In genomic region chr4:62898115-62898514, GRCh38 we compare ENCODE assay signal across 32 cellular contexts.
"Had no signal": no experiment of that assay in that cellular context is flagged by ENCODE, and none has a peak within 500 bp of the region (broad histone marks: within the 10 kb centered on the region; RNA-seq: fewer than 3 reads in every experiment).

No MANE protein-coding gene starts in this region.

- FAIRE-seq: colon, small intestine had no signal

- H3K9me3 ChIP-seq: body of pancreas, gastrocnemius medialis had no signal

- H3K27ac Mint-ChIP-seq: activated CD4-positive, alpha-beta memory T cell treated with anti-CD3 and anti-CD28 coated beads for 36 hours; activated CD4-positive, alpha-beta T cell treated with anti-CD3 and anti-CD28 coated beads, Interleukin-2, amount 10 ng/mL, durations not matched to agents 24 days and 14 days; activated naive CD4-positive, alpha-beta T cell treated with anti-CD3 and anti-CD28 coated beads, Interleukin-2, amount 50 U/mL, for 72 hours; activated T-helper 17 cell treated with anti-CD3 and anti-CD28 coated beads, Interleukin-2, amount 50 U/mL, for 72 hours; immature natural killer cell; natural killer cell; neural progenitor cell; stimulated activated memory B cell treated with anti-CD40 and anti-IgM and Interleukin-4, amounts not matched to agents 10 μg/mL and 1 μg/mL and 100 μg/mL, for 72 hours; T-helper 1 cell treated with Interleukin-12 subunit alpha and Interleukin-12 subunit beta and Interleukin-4 antibody, amounts not matched to agents 30 μg/mL and 1 μg/mL, for 36 hours had no signal

- H3K9me3 Mint-ChIP-seq: neural progenitor cell had no signal

- H3K4me3 Mint-ChIP-seq: activated CD4-positive, alpha-beta memory T cell treated with anti-CD3 and anti-CD28 coated beads for 36 hours; activated CD4-positive, alpha-beta T cell treated with anti-CD3 and anti-CD28 coated beads, Interleukin-2, amount 10 ng/mL, durations not matched to agents 24 days and 14 days; activated T-cell treated with anti-CD3 and anti-CD28 coated beads, Interleukin-2, amount 50 U/mL, for 4 hours; activated T-helper 17 cell treated with anti-CD3 and anti-CD28 coated beads, Interleukin-2, amount 50 U/mL, for 72 hours; immature natural killer cell; natural killer cell; neural progenitor cell; stimulated activated memory B cell treated with anti-CD40 and anti-IgM and Interleukin-4, amounts not matched to agents 10 μg/mL and 1 μg/mL and 100 μg/mL, for 72 hours; T-helper 1 cell treated with Interleukin-12 subunit alpha and Interleukin-12 subunit beta and Interleukin-4 antibody, amounts not matched to agents 30 μg/mL and 1 μg/mL, for 36 hours had no signal

- H3K36me3 Mint-ChIP-seq: activated CD4-positive, alpha-beta memory T cell treated with anti-CD3 and anti-CD28 coated beads for 36 hours; activated naive CD4-positive, alpha-beta T cell treated with anti-CD3 and anti-CD28 coated beads, Interleukin-2, amount 50 U/mL, for 72 hours; immature natural killer cell; neural progenitor cell; stimulated activated memory B cell treated with anti-CD40 and anti-IgM and Interleukin-4, amounts not matched to agents 10 μg/mL and 1 μg/mL and 100 μg/mL, for 72 hours had no signal

- H3K4me1 Mint-ChIP-seq: activated CD4-positive, alpha-beta T cell treated with anti-CD3 and anti-CD28 coated beads, Interleukin-2, amount 10 ng/mL, durations not matched to agents 24 days and 14 days; activated T-helper 17 cell treated with anti-CD3 and anti-CD28 coated beads, Interleukin-2, amount 50 U/mL, for 72 hours; immature natural killer cell; natural killer cell; stimulated activated memory B cell treated with anti-CD40 and anti-IgM and Interleukin-4, amounts not matched to agents 10 μg/mL and 1 μg/mL and 100 μg/mL, for 72 hours had no signal

- H3K27me3 Mint-ChIP-seq: activated CD4-positive, alpha-beta memory T cell treated with anti-CD3 and anti-CD28 coated beads for 36 hours; activated CD4-positive, alpha-beta T cell treated with anti-CD3 and anti-CD28 coated beads, Interleukin-2, amount 10 ng/mL, durations not matched to agents 24 days and 14 days; activated T-helper 17 cell treated with anti-CD3 and anti-CD28 coated beads, Interleukin-2, amount 50 U/mL, for 72 hours; stimulated activated memory B cell treated with anti-CD40 and anti-IgM and Interleukin-4, amounts not matched to agents 10 μg/mL and 1 μg/mL and 100 μg/mL, for 72 hours had no signal

- H3K4me1 ChIP-seq: body of pancreas, gastrocnemius medialis, heart left ventricle, left lung, neural progenitor cell, tibial nerve had no signal

- H3K36me3 ChIP-seq: gastrocnemius medialis, heart left ventricle, left lung, neural progenitor cell, tibial nerve, WERI-Rb-1 had no signal

- H3K9ac ChIP-seq: neural progenitor cell had no signal

- DNase-seq: activated CD4-positive, alpha-beta memory T cell treated with anti-CD3 and anti-CD28 coated beads for 36 hours; activated CD4-positive, alpha-beta T cell treated with anti-CD3 and anti-CD28 coated beads, Interleukin-2, amount 10 ng/mL, durations not matched to agents 24 days and 14 days; activated CD4-positive, CD25-positive, alpha-beta regulatory T cell treated with anti-CD3 and anti-CD28 coated beads, Interleukin-2, amount 50 U/mL, for 72 hours; activated naive CD4-positive, alpha-beta T cell; activated T-cell treated with anti-CD3 and anti-CD28 coated beads, Interleukin-2, amount 50 U/mL, for 4 hours; body of pancreas; dermis blood vessel endothelial cell; effector CD8-positive, alpha-beta T cell; gastrocnemius medialis; heart left ventricle; hypothalamus; immature natural killer cell; kidney glomerular epithelial cell; mesendoderm; natural killer cell; small intestine; stimulated activated CD4-positive, alpha-beta T cell treated with anti-CD3 and anti-CD28 coated beads, Interleukin-1b, Interleukin-23, amount 100 ng/mL, for 48 hours; stimulated activated CD4-positive, alpha-beta T cell treated with anti-CD3 and anti-CD28 coated beads, Interleukin-4, amount 100 ng/mL, for 4 hours; stimulated activated CD8-positive, alpha-beta memory T cell treated with anti-CD3 and anti-CD28 coated beads, Interleukin-4, amount 100 ng/mL, for 48 hours; SW 1271; T1000; WERI-Rb-1 had no signal

- H3K27ac ChIP-seq: body of pancreas, gastrocnemius medialis, heart left ventricle, left lung, neural progenitor cell, tibial nerve, WERI-Rb-1 had no signal

- H3K27me3 ChIP-seq: body of pancreas, gastrocnemius medialis, heart left ventricle, left lung, neural progenitor cell, tibial nerve had no signal

- H3K4me3 ChIP-seq: body of pancreas, gastrocnemius medialis, heart left ventricle, left lung, lung, neural progenitor cell, tibial nerve had no signal

- ATAC-seq: activated naive CD4-positive, alpha-beta T cell treated with anti-CD3 and anti-CD28 coated beads, Interleukin-2, amount 50 U/mL, for 72 hours; activated T-cell treated with anti-CD3 and anti-CD28 coated beads, Interleukin-2, amount 50 U/mL, for 4 hours; activated T-helper 17 cell treated with anti-CD3 and anti-CD28 coated beads, Interleukin-2, amount 50 U/mL, for 72 hours; body of pancreas; gastrocnemius medialis; heart left ventricle; left lung; natural killer cell; sciatic nerve; stimulated activated memory B cell treated with anti-CD40 and anti-IgM and Interleukin-4, amounts not matched to agents 10 μg/mL and 1 μg/mL and 100 μg/mL, for 72 hours had no signal
